21 cellular contexts compared by ENCODE assay signal in genomic region chr12:118830251-118830650, GRCh38.
"Had no signal": no experiment of that assay in that cellular context is flagged by ENCODE, and none has a peak within 500 bp of the region (broad histone marks: within the 10 kb centered on the region; RNA-seq: fewer than 3 reads in every experiment).

No MANE protein-coding gene starts in this region.

- H3K4me2 ChIP-seq: smooth muscle cell had no signal

- H3K27me3 ChIP-seq: colonic mucosa, left lung, right atrium auricular region, suprapubic skin, tibial nerve had no signal

- H3K4me1 ChIP-seq: colonic mucosa, left lung, lower lobe of right lung, right atrium auricular region, stomach, suprapubic skin, tibial nerve had no signal

- H3K27ac ChIP-seq: colonic mucosa, left lung, lower lobe of right lung, right atrium auricular region, stomach, suprapubic skin, tibial nerve had no signal

- ATAC-seq: activated CD8-positive, alpha-beta T cell treated with anti-CD3 and anti-CD28 coated beads for 36 hours; activated naive CD8-positive, alpha-beta T cell treated with anti-CD3 and anti-CD28 coated beads, Interleukin-2, amount 50 U/mL, for 24 hours; activated T-cell treated with anti-CD3 and anti-CD28 coated beads, Interleukin-2, amount 50 U/mL, for 4 hours; left lung; lower lobe of right lung; mucosa of descending colon; natural killer cell treated with Interleukin-12 subunit alpha and Interleukin-12 subunit beta and Interleukin-15 and Interleukin-18, amount 100 ng/mL, for 72 hours; stimulated activated naive B cell treated with anti-CD40 and anti-IgM and Interleukin-4, amounts not matched to agents 10 μg/mL and 1 μg/mL and 100 μg/mL, for 72 hours had no signal

- H3K36me3 ChIP-seq: colonic mucosa, left lung, lower lobe of right lung, right atrium auricular region, stomach, suprapubic skin, tibial nerve had no signal

- H3K4me3 ChIP-seq: colonic mucosa, left lung, lower lobe of right lung, mucosa of descending colon, right atrium auricular region, smooth muscle cell, stomach, suprapubic skin, tibial nerve had no signal

- DNase-seq: activated B cell treated with CpG ODN at 0.5 μM for 24 hours; activated CD4-positive, alpha-beta T cell treated with anti-CD3 and anti-CD28 coated beads, Interleukin-2, amount 50 U/mL, for 1 hour; activated CD8-positive, alpha-beta T cell treated with anti-CD3 and anti-CD28 coated beads for 36 hours; activated naive CD8-positive, alpha-beta T cell treated with anti-CD3 and anti-CD28 coated beads, Interleukin-2, amount 50 U/mL, for 24 hours; activated T-cell treated with anti-CD3 and anti-CD28 coated beads, Interleukin-2, amount 50 U/mL, for 4 hours; colonic mucosa; effector memory CD4-positive, alpha-beta T cell; left lung; lower lobe of right lung; mesenchymal stem cell; mucosa of descending colon; stimulated activated CD4-positive, alpha-beta T cell treated with anti-CD3 and anti-CD28 coated beads, Interleukin-1b, Interleukin-23, amount 100 ng/mL, for 48 hours; stimulated activated CD4-positive, alpha-beta T cell treated with anti-CD3 and anti-CD28 coated beads, Interleukin-4, amount 100 ng/mL, for 4 hours; stimulated activated CD8-positive, alpha-beta memory T cell treated with anti-CD3 and anti-CD28 coated beads, Interleukin-4, amount 100 ng/mL, for 48 hours; stimulated activated naive B cell treated with anti-CD40 and anti-IgM and Interleukin-4, amounts not matched to agents 10 μg/mL and 1 μg/mL and 100 μg/mL, for 72 hours; stomach had no signal
